34 cellular contexts compared by ENCODE assay signal in genomic region chr15:81120069-81120468, GRCh38. TPM values are rescaled to one million over a fixed set of nuclear protein-coding genes. Genes with fewer than 3 reads are reported as not detected.
"Had no signal": no experiment of that assay in that cellular context is flagged by ENCODE, and none has a peak within 500 bp of the region (broad histone marks: within the 10 kb centered on the region; RNA-seq: fewer than 3 reads in every experiment).

No MANE protein-coding gene starts in this region.

- DNase-seq: activated CD4-positive, alpha-beta memory T cell treated with anti-CD3 and anti-CD28 coated beads for 36 hours; activated CD4-positive, alpha-beta T cell treated with anti-CD3 and anti-CD28 coated beads for 36 hours; activated CD4-positive, alpha-beta T cell treated with anti-CD3 and anti-CD28 coated beads, Interleukin-2, amount 10 ng/mL, durations not matched to agents 24 days and 14 days; activated CD4-positive, CD25-positive, alpha-beta regulatory T cell; activated CD4-positive, CD25-positive, alpha-beta regulatory T cell treated with anti-CD3 and anti-CD28 coated beads, Interleukin-2, amount 50 U/mL, for 72 hours; activated CD8-positive, alpha-beta memory T cell treated with anti-CD3 and anti-CD28 coated beads, Interleukin-2, amount 10 ng/mL, durations not matched to agents 7 days and 5 days; activated CD8-positive, alpha-beta memory T cell treated with anti-CD3 and anti-CD28 coated beads, Interleukin-2, amount 50 U/mL, for 4 hours; activated CD8-positive, alpha-beta T cell treated with anti-CD3 and anti-CD28 coated beads, Interleukin-2, amount 10 ng/mL, durations not matched to agents 7 days and 5 days; activated effector memory CD4-positive, alpha-beta T cell treated with anti-CD3 and anti-CD28 coated beads, Interleukin-2, amount 50 U/mL, for 16 hours; activated naive CD4-positive, alpha-beta T cell treated with anti-CD3 and anti-CD28 coated beads for 36 hours; activated naive CD8-positive, alpha-beta T cell treated with anti-CD3 and anti-CD28 coated beads for 36 hours; activated naive CD8-positive, alpha-beta T cell treated with anti-CD3 and anti-CD28 coated beads, Interleukin-2, amount 50 U/mL, for 24 hours; activated T-cell treated with anti-CD3 and anti-CD28 coated beads, Interleukin-2, amount 50 U/mL, for 1 hour; activated T-cell treated with anti-CD3 and anti-CD28 coated beads, Interleukin-2, amount 50 U/mL, for 48 hours; adrenal gland; amygdala; aorta; body of pancreas; central memory CD4-positive, alpha-beta T cell; cerebellar nuclear complex; colonic mucosa; effector CD8-positive, alpha-beta T cell; erythroblast; foreskin keratinocyte; head of caudate nucleus; hippocampal formation; T-helper 2 cell had no signal

- H3K4me1 ChIP-seq: adrenal gland, colonic mucosa had no signal

- H3K27ac ChIP-seq: adrenal gland, body of pancreas, cardiac muscle cell, colonic mucosa, esophagus muscularis mucosa, foreskin keratinocyte had no signal

- H3K36me3 ChIP-seq: adrenal gland, cardiac muscle cell, colonic mucosa, esophagus muscularis mucosa had no signal

- H3K9me3 ChIP-seq: adrenal gland, body of pancreas, colonic mucosa, esophagus muscularis mucosa had no signal

- H3K27me3 ChIP-seq: body of pancreas had no signal

- FAIRE-seq: endometrium had no signal

- H3K4me3 ChIP-seq: adrenal gland, body of pancreas, cardiac muscle cell, colonic mucosa, esophagus muscularis mucosa had no signal

- ATAC-seq: activated CD4-positive, alpha-beta T cell treated with anti-CD3 and anti-CD28 coated beads for 36 hours; activated CD8-positive, alpha-beta memory T cell treated with anti-CD3 and anti-CD28 coated beads, Interleukin-2, amount 10 ng/mL, durations not matched to agents 7 days and 5 days; activated CD8-positive, alpha-beta T cell treated with anti-CD3 and anti-CD28 coated beads, Interleukin-2, amount 10 ng/mL, durations not matched to agents 7 days and 5 days; activated naive CD8-positive, alpha-beta T cell treated with anti-CD3 and anti-CD28 coated beads, Interleukin-2, amount 50 U/mL, for 24 hours; body of pancreas; foreskin keratinocyte had no signal

RNA-seq across cellular contexts. Expression of gene CFAP161, which starts 14.0 kb away (rescaled TPM):
- total RNA-seq: activated CD4-positive, alpha-beta memory T cell treated with anti-CD3 and anti-CD28 coated beads for 36 hours; activated CD4-positive, alpha-beta T cell treated with anti-CD3 and anti-CD28 coated beads for 36 hours; activated CD4-positive, alpha-beta T cell treated with anti-CD3 and anti-CD28 coated beads, Interleukin-2, amount 10 ng/mL, durations not matched to agents 24 days and 14 days; activated CD8-positive, alpha-beta memory T cell treated with anti-CD3 and anti-CD28 coated beads for 36 hours; activated CD8-positive, alpha-beta memory T cell treated with anti-CD3 and anti-CD28 coated beads, Interleukin-2, amount 10 ng/mL, durations not matched to agents 7 days and 5 days; activated CD8-positive, alpha-beta T cell treated with anti-CD3 and anti-CD28 coated beads, Interleukin-2, amount 10 ng/mL, durations not matched to agents 7 days and 5 days; activated naive CD4-positive, alpha-beta T cell treated with anti-CD3 and anti-CD28 coated beads for 36 hours; activated naive CD8-positive, alpha-beta T cell treated with anti-CD3 and anti-CD28 coated beads for 36 hours; activated T-helper 1 cell treated with anti-CD3 and anti-CD28 coated beads, Interleukin-12 subunit alpha, Interleukin-12 subunit beta, Interleukin-2, Interleukin-4 antibody, amounts not matched to agents 30 ng/mL and 10 ng/mL and 1 ng/mL, durations not matched to agents 14 hours and 24 hours and 36 hours; activated T-helper 2 cell treated with anti-CD3 and anti-CD28 coated beads, Interferon-gamma antibody, Interleukin-2, Interleukin-4, amounts not matched to agents 10 μg/mL and 5 μg/mL and 100 μg/mL, durations not matched to agents 14 hours and 24 hours and 36 hours; body of pancreas; cardiac muscle cell; endothelial cell of umbilical vein; foreskin keratinocyte had no signal
- polyA plus RNA-seq: aorta, cardiac muscle cell, foreskin keratinocyte had no signal
